ENCODE assay signal across 22 cellular contexts in the genomic region with DNA sequence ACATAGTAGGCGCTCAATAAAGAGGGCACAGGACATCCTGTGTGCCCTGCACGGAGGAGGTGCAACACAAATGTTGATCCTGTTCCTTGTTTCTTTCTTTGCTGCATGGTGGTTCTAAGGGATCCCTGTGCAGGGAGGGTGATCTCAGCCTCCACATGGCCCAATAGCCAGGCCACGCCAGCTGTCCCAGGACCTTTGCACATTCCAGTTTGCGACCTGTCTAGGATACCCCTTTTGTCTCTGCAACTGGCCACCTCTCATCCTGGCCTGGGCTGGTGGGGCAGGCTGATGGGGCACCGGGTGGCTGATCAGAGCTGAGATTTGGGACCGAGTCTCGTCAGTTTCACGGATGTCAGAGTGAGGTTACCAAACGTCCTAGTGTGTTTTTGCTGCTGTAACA.
"Had no signal": no experiment of that assay in that cellular context is flagged by ENCODE, and none has a peak within 500 bp of the region (broad histone marks: within the 10 kb centered on the region; RNA-seq: fewer than 3 reads in every experiment).

No MANE protein-coding gene starts in this region.

- H3K27ac ChIP-seq: HL-60, RWPE1, SJCRH30 had no signal

- FAIRE-seq: HTR-8/SVneo had no signal

- H3K4me3 Mint-ChIP-seq: IgD-negative memory B cell had no signal

- H3K4me3 ChIP-seq: SJCRH30 had no signal

- H3K36me3 ChIP-seq: SJCRH30 had no signal

- H3K4me1 ChIP-seq: SJCRH30 had no signal

- H3K27ac Mint-ChIP-seq: IgD-negative memory B cell had no signal

- DNase-seq: KBM-7, MV-4-11, NCI-H1048, NCI-H1105 treated with DMSO at 0.1 percent for 48 hours, NCI-H1417 treated with DMSO at 0.1 percent for 48 hours, NCI-H146, NCI-H1930, NCI-H2081, NCI-H2107, NCI-H2171, NCI-H226, NCI-H446, NCI-H510A, NCI-H69, NCI-H774, SHP77 treated with DMSO at 0.1 percent for 48 hours, SJCRH30 had no signal

- ATAC-seq: SK-N-SH treated with all-trans-retinoic acid at 6 μM for 48 hours had no signal
